ENCODE assay signal across 21 cellular contexts in the genomic region with DNA sequence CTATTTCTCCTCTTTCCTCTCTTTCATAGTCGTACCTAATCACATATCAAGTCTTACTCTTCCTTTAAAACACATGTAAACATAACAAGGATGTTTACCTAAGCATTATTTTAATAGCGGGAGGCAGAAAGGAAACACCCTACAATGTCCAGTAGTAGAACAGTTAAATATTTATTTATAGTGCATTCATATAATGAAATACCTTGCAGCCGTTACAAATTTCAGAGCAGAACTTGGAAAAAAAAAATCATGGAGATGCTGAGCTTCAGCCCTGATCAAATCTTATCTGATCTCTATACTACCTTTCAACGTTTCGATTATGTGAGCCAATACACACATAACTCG. TPM values are rescaled to one million over a fixed set of nuclear protein-coding genes. Genes with fewer than 3 reads are reported as not detected.
DNase-seq lines count a peak whose midpoint lies in the region; ATAC-seq and TF ChIP-seq lines count a peak whose summit lies in the region.
"Had no signal": no experiment of that assay in that cellular context is flagged by ENCODE, and none has a peak within 500 bp of the region (broad histone marks: within the 10 kb centered on the region; RNA-seq: fewer than 3 reads in every experiment).

No MANE protein-coding gene starts in this region.

- peaks cover 95% of the 10 kb centered on the region for H3K4me1 Mint-ChIP-seq in activated CD4-positive, alpha-beta T cell treated with anti-CD3 and anti-CD28 coated beads for 36 hours
- peaks cover 82% of the 10 kb centered on the region for H3K4me1 Mint-ChIP-seq in activated naive CD8-positive, alpha-beta T cell treated with anti-CD3 and anti-CD28 coated beads for 36 hours

- peaks cover 11% of the 10 kb centered on the region for H3K36me3 Mint-ChIP-seq in activated CD4-positive, alpha-beta T cell treated with anti-CD3 and anti-CD28 coated beads for 36 hours (ENCODE audit: low read depth)
- peaks cover 24% of the 10 kb centered on the region for H3K36me3 Mint-ChIP-seq in activated naive CD8-positive, alpha-beta T cell treated with anti-CD3 and anti-CD28 coated beads for 36 hours

- no peaks in the 10 kb centered on the region for H3K27me3 Mint-ChIP-seq in activated CD4-positive, alpha-beta T cell treated with anti-CD3 and anti-CD28 coated beads for 36 hours
- no peaks in the 10 kb centered on the region for H3K27me3 Mint-ChIP-seq in activated naive CD8-positive, alpha-beta T cell treated with anti-CD3 and anti-CD28 coated beads for 36 hours

- H4K20me1 ChIP-seq in Karpas-422 (ENCODE audit: insufficient read depth, low read depth, low read length) = 0 out of 2 replicates have a peak, but pooled peaks cover 8% of the 10 kb centered on the region

- ATAC-seq in activated CD4-positive, alpha-beta T cell treated with anti-CD3 and anti-CD28 coated beads for 36 hours = no peak
- ATAC-seq in psoas muscle = no peak
- no peak for ATAC-seq in GM21737 (IDR thresholded peaks at IDR 0.05; ENCODE audit: unreplicated experiment)
- ATAC-seq: heart right ventricle had no signal

- H3K36me3 ChIP-seq in Karpas-422 (ENCODE audit: insufficient read depth, low read length) = no peaks in the 10 kb centered on the region
- no peaks in the 10 kb centered on the region for H3K36me3 ChIP-seq in psoas muscle (ENCODE audit: insufficient read depth in 1 of 2, low read depth in 1 of 2)
- H3K36me3 ChIP-seq: brain microvascular endothelial cell, heart right ventricle, transverse colon had no signal

- H3K4me3 ChIP-seq in Karpas-422 (ENCODE audit: low read length) (no peak overlapping the region), psoas muscle (peak overlapping the region; percentile 2)
- H3K4me3 ChIP-seq: heart right ventricle, transverse colon had no signal

- peak overlapping the region; percentile 26 for H3K4me2 ChIP-seq in Karpas-422 (ENCODE audit: low read depth, low read length, poor library complexity, severe bottlenecking)

- peak overlapping the region; percentile 83 for H3K27ac Mint-ChIP-seq in activated CD4-positive, alpha-beta T cell treated with anti-CD3 and anti-CD28 coated beads for 36 hours
- H3K27ac Mint-ChIP-seq in activated naive CD8-positive, alpha-beta T cell treated with anti-CD3 and anti-CD28 coated beads for 36 hours = peak overlapping the region; percentile 80
- H3K27ac Mint-ChIP-seq: H9 had no signal

- H3K27ac ChIP-seq in Karpas-422 (ENCODE audit: low read length) = peak overlapping the region; percentile 39
- H3K27ac ChIP-seq in psoas muscle = no peak overlapping the region
- H3K27ac ChIP-seq: brain microvascular endothelial cell, heart right ventricle, transverse colon had no signal

- H3K9me3 Mint-ChIP-seq in activated CD4-positive, alpha-beta T cell treated with anti-CD3 and anti-CD28 coated beads for 36 hours (ENCODE audit: low read depth) = no peaks in the 10 kb centered on the region
- H3K9me3 Mint-ChIP-seq in activated naive CD8-positive, alpha-beta T cell treated with anti-CD3 and anti-CD28 coated beads for 36 hours = no peaks in the 10 kb centered on the region
- H3K9me3 Mint-ChIP-seq: H9 had no signal

- H3K4me3 Mint-ChIP-seq in activated CD4-positive, alpha-beta T cell treated with anti-CD3 and anti-CD28 coated beads for 36 hours = no peak overlapping the region
- H3K4me3 Mint-ChIP-seq in activated naive CD8-positive, alpha-beta T cell treated with anti-CD3 and anti-CD28 coated beads for 36 hours = peak overlapping the region; percentile 45
- H3K4me3 Mint-ChIP-seq: H9 had no signal

- no peak overlapping the region for H2AFZ ChIP-seq in Karpas-422 (ENCODE audit: low read length)

- POLR2A ChIA-PET in activated CD4-positive, alpha-beta T cell treated with anti-CD3 and anti-CD28 coated beads for 36 hours (lab: Charles Lee) = interaction anchor here (0.6 kb wide), 1 partner anchor 797 kb away, joined by 4 read pairs; no protein-coding TSS in a partner anchor

- H3K9me3 ChIP-seq in Karpas-422 (ENCODE audit: low read length) = no peaks in the 10 kb centered on the region
- no peaks in the 10 kb centered on the region for H3K9me3 ChIP-seq in psoas muscle
- H3K9me3 ChIP-seq: heart right ventricle, transverse colon had no signal

- H3K4me1 ChIP-seq in Karpas-422 (ENCODE audit: low read length) (peaks cover 94% of the 10 kb centered on the region), psoas muscle (peaks cover 90% of the 10 kb centered on the region)

- H3K9me2 ChIP-seq in Karpas-422 (replicated peaks; ENCODE audit: insufficient read depth, low read length) = no peaks in the 10 kb centered on the region

- intact Hi-C loops in activated CD4-positive, alpha-beta T cell treated with anti-CD3 and anti-CD28 coated beads for 36 hours (cut with DNase I, micrococcal nuclease) = loop anchor here in 1 of 2 experiments (2.0 kb wide), 1 partner anchor 39 kb away; the partner anchor contains the start of gene GRB2
- intact Hi-C loops in psoas muscle (cut with DNase I) = no loop called here

- TF ChIP-seq CTCF in psoas muscle (IDR thresholded peaks at IDR 0.05) = no peak

- H3K9ac ChIP-seq in Karpas-422 (ENCODE audit: low read length) = no peak overlapping the region

- no peak for DNase-seq in activated CD4-positive, alpha-beta T cell treated with anti-CD3 and anti-CD28 coated beads for 36 hours
- no peak for DNase-seq in activated CD4-positive, alpha-beta T cell treated with anti-CD3 and anti-CD28 coated beads, Interleukin-2, amount 50 U/mL, for 48 hours
- DNase-seq in Karpas-422 = no peak
- no peak for DNase-seq in activated naive CD8-positive, alpha-beta T cell treated with anti-CD3 and anti-CD28 coated beads for 36 hours
- DNase-seq in psoas muscle = no peak
- DNase-seq in hypothalamus (lab: John Stamatoyannopoulos, UW) = no peak
- no peak for DNase-seq in stimulated activated CD4-positive, alpha-beta T cell treated with anti-CD3 and anti-CD28 coated beads, Interleukin-2, amount 100 ng/mL, for 24 hours
- DNase-seq: activated CD4-positive, alpha-beta T cell treated with anti-CD3 and anti-CD28 coated beads, Interleukin-2, amount 50 U/mL, for 1 hour; activated effector memory CD4-positive, alpha-beta T cell treated with Interleukin-2 at 50 U/mL for 16 hours; brain microvascular endothelial cell; COR-L47; H9; heart right ventricle; kidney; midbrain; MV-4-11; occipital lobe; stimulated activated CD4-positive, alpha-beta T cell treated with anti-CD3 and anti-CD28 coated beads, Interleukin-4, amount 100 ng/mL, for 1 hour; stimulated activated CD8-positive, alpha-beta memory T cell treated with anti-CD3 and anti-CD28 coated beads, Interleukin-4, amount 100 ng/mL, for 48 hours; transverse colon had no signal

- WGBS in psoas muscle, 3 donors = 33 to 41% (median 33%) methylated on average over 6 of the region's 6 CpGs

- CTCF ChIA-PET in activated CD4-positive, alpha-beta T cell treated with anti-CD3 and anti-CD28 coated beads for 36 hours (lab: Charles Lee) = interaction anchor here (0.8 to 1.3 kb wide), 3 partner anchors 20 to 38 kb away, joined by 3 read pairs; no protein-coding TSS in a partner anchor

- H3K27me3 ChIP-seq in Karpas-422 (ENCODE audit: low read length) = no peaks in the 10 kb centered on the region
- H3K27me3 ChIP-seq in psoas muscle (ENCODE audit: insufficient read depth in 3 of 3, low read length in 2 of 3) = no peaks in the 10 kb centered on the region
- H3K27me3 ChIP-seq: brain microvascular endothelial cell, heart right ventricle, transverse colon had no signal

- peaks cover 100% of the 10 kb centered on the region for H3K79me2 ChIP-seq in Karpas-422 (ENCODE audit: low read length)

RNA-seq across cellular contexts. Expression of gene GRB2, which starts 39.6 kb away (rescaled TPM):
- total RNA-seq in activated CD4-positive, alpha-beta T cell treated with anti-CD3 and anti-CD28 coated beads for 36 hours = 100 to 1,000 TPM; 157 to 168 TPM
- 106 and 193 TPM in 2 replicates for total RNA-seq in Karpas-422 (2014; rRNA removed; shearing (Covaris generic); ENCODE audit: low replicate concordance)
- total RNA-seq in activated naive CD8-positive, alpha-beta T cell treated with anti-CD3 and anti-CD28 coated beads for 36 hours = 100 to 1,000 TPM; 161 to 165 TPM
- 10 to 100 TPM; 49.1 to 71.6 (median 58.1) TPM for total RNA-seq in psoas muscle
- 10 to 100 TPM; 39.5 to 70.9 (median 66.1) TPM for polyA plus RNA-seq in psoas muscle
